Comparison of ENCODE assay signal across 11 cellular contexts in the genomic region with DNA sequence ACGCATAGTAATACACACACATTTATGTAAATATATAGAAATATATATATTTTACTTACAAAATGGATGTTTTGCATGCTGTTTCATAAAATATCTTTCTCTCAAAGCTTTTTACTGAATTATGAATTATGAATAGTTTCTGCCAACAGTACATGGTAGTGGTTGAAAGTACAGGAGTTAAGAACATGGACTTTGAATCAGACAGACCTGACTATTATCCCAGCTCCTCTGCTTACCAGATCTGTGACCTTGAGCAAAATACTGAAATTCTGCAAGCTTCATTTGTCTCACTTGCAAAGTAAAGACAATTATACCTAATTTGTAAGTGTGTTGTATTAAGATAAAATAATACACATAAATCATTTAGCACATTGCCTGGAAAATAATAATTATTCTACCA.
"Had no signal": no experiment of that assay in that cellular context is flagged by ENCODE, and none has a peak within 500 bp of the region (broad histone marks: within the 10 kb centered on the region; RNA-seq: fewer than 3 reads in every experiment).

No MANE protein-coding gene starts in this region.

- DNase-seq: GM23248, GOT3, H7, H9, HCEC 1CT, HFFc6 had no signal

- H2AFZ ChIP-seq: GM23248 had no signal

- H3K4me2 ChIP-seq: GM23338 had no signal

- H3K9me3 ChIP-seq: HAP-1 had no signal

- H3K9ac ChIP-seq: GM23248 had no signal

- FAIRE-seq: H1, H54 had no signal

- H3K27ac ChIP-seq: GM23248 had no signal

- H3K4me1 ChIP-seq: HAP-1 had no signal

- H3K4me3 ChIP-seq: GM23248, GM23338, HAP-1 had no signal

- ATAC-seq: GM23338, HCT116 had no signal

- H3K36me3 ChIP-seq: HAP-1 had no signal
